Comparison of ENCODE assay signal across 8 cellular contexts in genomic region chr5:67003906-67004729, GRCh38.
DNase-seq lines count a peak whose midpoint lies in the region; ATAC-seq and TF ChIP-seq lines count a peak whose summit lies in the region.

No MANE protein-coding gene starts in this region.

- intact Hi-C loops in body of pancreas (cut with DNase I), result no loop called here
- intact Hi-C loops in aorta (cut with DNase I), result loop anchor here in 1 of 2 donors (2.0 to 10.0 kb wide), 2 partner anchors 45 to 161 kb away; no protein-coding TSS in a partner anchor

- peak; percentile 65 to 92 (median 88) for TF ChIP-seq POLR2A in body of pancreas (IDR thresholded peaks at IDR 0.05)

- TF ChIP-seq CTCF in body of pancreas (IDR thresholded peaks at IDR 0.05) (peak in 2 of 7 experiments; percentile 2), retinal pigment epithelial cell (conservative IDR thresholded peaks at IDR 0.05; ENCODE audit: low read depth, low read length) (no peak)

- 0% methylated on average over 31 to 53 of the region's 54 CpGs for WGBS in body of pancreas, 2 donors
- 0 to 1% methylated on average over 38 to 54 of the region's 54 CpGs for WGBS in aorta, 2 donors

- H3K27me3 ChIP-seq in body of pancreas (no peaks in the 10 kb centered on the region), aorta (ENCODE audit: control insufficient read depth in 1 of 2, insufficient read depth in 2 of 2, low read length in 1 of 2) (no peaks in the 10 kb centered on the region)

- H3K36me3 ChIP-seq in body of pancreas (replicated peaks in 1 of 2; ENCODE audit: insufficient read depth in 1 of 2, low read depth in 2 of 2), result no peaks in the 10 kb centered on the region
- H3K36me3 ChIP-seq in aorta (ENCODE audit: control insufficient read depth in 1 of 2, insufficient read depth in 2 of 2, low read length in 1 of 2), result no peaks in the 10 kb centered on the region

- H3K4me3 ChIP-seq in body of pancreas (peak overlapping the region; percentile 11 to 43), retinal pigment epithelial cell (ENCODE audit: low read length) (peak overlapping the region; percentile 73), aorta (ENCODE audit: low read length in 2 of 2) (peak overlapping the region; percentile 71 to 97)

- peak; percentile 59 for ATAC-seq in HG02623 (IDR thresholded peaks at IDR 0.05; ENCODE audit: unreplicated experiment)
- peak; percentile 90 for ATAC-seq in body of pancreas
- peak; percentile 92 for ATAC-seq in aorta (ENCODE audit: low FRiP score)

- DNase-seq in DMS79 (lab: John Stamatoyannopoulos, UW) (peak; percentile 34), NCI-H1930 (lab: John Stamatoyannopoulos, UW) (peak; percentile 12 to 30), UCSD-AML1 (lab: John Stamatoyannopoulos, UW; ENCODE audit: unreplicated experiment) (peak; percentile 91), body of pancreas (peak; percentile 85 to 92 (median 89)), iPS DF 19.7 (ENCODE audit: low read depth, low spot score) (peak; percentile 71), retinal pigment epithelial cell (ENCODE audit: low read depth) (no peak), aorta (peak; percentile 89 to 90)

- H3K4me1 ChIP-seq in body of pancreas, result peaks cover 36% of the 10 kb centered on the region
- H3K4me1 ChIP-seq in aorta (ENCODE audit: control insufficient read depth in 1 of 2, insufficient read depth in 2 of 2, low read length in 2 of 2), result peaks cover 2 to 26% of the 10 kb centered on the region in 2 donors

- H3K27ac ChIP-seq in body of pancreas, result peak overlapping the region; percentile 75 to 92 (median 90)
- peak overlapping the region; percentile 89 to 96 for H3K27ac ChIP-seq in aorta (ENCODE audit: low read depth in 1 of 2, low read length in 2 of 2)

- H3K9me3 ChIP-seq in body of pancreas (no peaks in the 10 kb centered on the region), aorta (ENCODE audit: control insufficient read depth, low read length) (no peaks in the 10 kb centered on the region)

Comparison
In these comparisons a context has a peak if more than half of its experiments do, and no peak if none do; other contexts are left out.
1. H3K4me3 ChIP-seq: peak in every context shown above with its lines; median percentile 84 in aorta; 73 in retinal pigment epithelial cell; 27 in body of pancreas.